Comparison of ENCODE assay signal across 8 cellular contexts in the genomic region with DNA sequence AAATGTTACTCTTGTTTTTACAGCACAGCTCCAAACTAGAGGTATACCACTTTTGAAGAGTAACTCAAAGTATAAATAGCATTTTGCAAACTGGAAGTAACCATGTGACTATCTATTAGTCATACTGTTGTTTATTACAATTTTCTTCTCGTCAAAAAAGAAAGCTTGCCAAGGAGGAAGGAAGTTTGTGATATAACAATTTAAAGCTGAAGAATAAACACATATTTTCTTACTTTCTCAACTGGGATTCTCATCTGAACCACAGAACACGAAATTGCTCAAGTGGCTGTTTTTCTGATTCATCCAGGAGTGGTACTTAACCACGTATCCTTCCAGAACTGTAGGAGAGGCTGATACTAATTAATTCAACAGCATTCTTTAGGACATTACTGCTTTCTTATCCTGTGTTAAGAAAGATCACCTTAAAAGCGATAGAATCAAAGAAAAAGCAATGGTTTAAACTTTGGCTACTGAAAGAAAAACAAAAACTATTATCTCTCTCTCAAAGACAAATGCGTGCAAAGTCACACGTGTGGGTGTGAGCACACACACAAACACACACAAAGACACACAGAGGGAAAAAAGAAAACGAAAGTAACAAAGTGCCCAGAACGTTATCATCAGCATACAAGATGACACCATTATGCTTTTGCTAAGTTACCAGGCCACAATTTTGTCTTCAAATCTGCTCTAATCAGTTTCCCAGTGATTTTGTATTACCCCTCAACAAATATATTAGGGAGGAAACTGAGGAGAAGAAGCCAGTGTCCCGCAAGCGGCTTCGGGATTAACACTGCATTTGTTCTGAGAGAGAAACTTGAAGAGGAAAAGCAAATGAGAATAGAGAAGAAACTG. TPM values are rescaled to one million over a fixed set of nuclear protein-coding genes. Genes with fewer than 3 reads are reported as not detected.
A peak's percentile ranks its signal among the peaks of the same experiment; 100 is the strongest.
DNase-seq lines count a peak whose midpoint lies in the region; ATAC-seq and TF ChIP-seq lines count a peak whose summit lies in the region.

A gene (minus strand): TSS at position 48 of the 855 bp plus-strand sequence.

- ATAC-seq in HG03469 (IDR thresholded peaks at IDR 0.05; ENCODE audit: unreplicated experiment): no peak

- intact Hi-C loops in activated CD4-positive, alpha-beta memory T cell treated with anti-CD3 and anti-CD28 coated beads for 36 hours (cut with micrococcal nuclease): loop anchor here (1.0 to 10.0 kb wide), 8 partner anchors 55 to 745 kb away; a partner anchor contains a TSS

- POLR2A ChIA-PET in activated CD4-positive, alpha-beta memory T cell treated with anti-CD3 and anti-CD28 coated beads for 36 hours (lab: Charles Lee): interaction anchor here (0.7 to 6.3 kb wide), 6 partner anchors 12 to 222 kb away, joined by 4 to 214 read pairs (median 4); a partner anchor contains a TSS

- H3K4me1 Mint-ChIP-seq in activated CD4-positive, alpha-beta memory T cell treated with anti-CD3 and anti-CD28 coated beads for 36 hours (ENCODE audit: low read depth): peaks cover 19% of the 10 kb centered on the region

- peaks cover 2% of the 10 kb centered on the region for H3K36me3 Mint-ChIP-seq in activated CD4-positive, alpha-beta memory T cell treated with anti-CD3 and anti-CD28 coated beads for 36 hours

- H3K4me3 Mint-ChIP-seq in activated CD4-positive, alpha-beta memory T cell treated with anti-CD3 and anti-CD28 coated beads for 36 hours: peak within 1 kb of the TSS; percentile 82

- peak within 1 kb of the TSS; percentile 58 for H3K27ac ChIP-seq in parathyroid adenoma
- H3K27ac ChIP-seq in SJCRH30: no peak within 1 kb of the TSS

- CTCF ChIA-PET in activated CD4-positive, alpha-beta memory T cell treated with anti-CD3 and anti-CD28 coated beads for 36 hours (lab: Charles Lee): interaction anchor here (1.0 to 3.7 kb wide), 7 partner anchors 55 to 127 kb away, joined by 3 to 23 read pairs (median 10); no protein-coding TSS in a partner anchor

- DNase-seq in activated CD4-positive, alpha-beta T cell treated with anti-CD3 and anti-CD28 coated beads for 4 hours: peak; percentile 16 to 30
- no peak for DNase-seq in activated CD4-positive, alpha-beta T cell treated with anti-CD3 and anti-CD28 coated beads for 1 hour
- DNase-seq in HPDE6-E6E7 (ENCODE audit: extremely low spot score): peak; percentile 22
- DNase-seq in activated CD4-positive, alpha-beta memory T cell treated with anti-CD3 and anti-CD28 coated beads for 36 hours: peak; percentile 41
- peak; percentile 79 for DNase-seq in fibroblast of peridontal ligament (ENCODE audit: extremely low read depth)
- no peak for DNase-seq in SJCRH30

- H3K27ac Mint-ChIP-seq in activated CD4-positive, alpha-beta memory T cell treated with anti-CD3 and anti-CD28 coated beads for 36 hours: peak within 1 kb of the TSS; percentile 93

- peak within 1 kb of the TSS; percentile 45 for H2AFZ ChIP-seq in parathyroid adenoma

- TF ChIP-seq CTCF in parathyroid adenoma (IDR thresholded peaks at IDR 0.05): no peak

- H3K36me3 ChIP-seq in parathyroid adenoma (ENCODE audit: control insufficient read depth, insufficient read depth, low read length) (no peaks in the 10 kb centered on the region), SJCRH30 (no peaks in the 10 kb centered on the region)

- H3K9me3 ChIP-seq in parathyroid adenoma (ENCODE audit: control insufficient read depth, low read length) (no peaks in the 10 kb centered on the region), SJCRH30 (replicated peaks) (no peaks in the 10 kb centered on the region)

- H3K4me3 ChIP-seq in parathyroid adenoma (ENCODE audit: low read depth, low read length) (peak within 1 kb of the TSS; percentile 42), SJCRH30 (no peak within 1 kb of the TSS)

- peak within 1 kb of the TSS; percentile 65 for H3K4me2 ChIP-seq in parathyroid adenoma (ENCODE audit: low read length)

- H3K4me1 ChIP-seq in parathyroid adenoma (no peaks in the 10 kb centered on the region), SJCRH30 (peaks cover 4% of the 10 kb centered on the region; the same call in 1 of the 2 replicates)

- H3K9me3 Mint-ChIP-seq in activated CD4-positive, alpha-beta memory T cell treated with anti-CD3 and anti-CD28 coated beads for 36 hours: no peaks in the 10 kb centered on the region

- H3K79me2 ChIP-seq in parathyroid adenoma: no peaks in the 10 kb centered on the region

- no peak within 1 kb of the TSS for H3K9ac ChIP-seq in parathyroid adenoma

- H3K27me3 Mint-ChIP-seq in activated CD4-positive, alpha-beta memory T cell treated with anti-CD3 and anti-CD28 coated beads for 36 hours: no peaks in the 10 kb centered on the region

- H3K27me3 ChIP-seq in parathyroid adenoma (ENCODE audit: control insufficient read depth, insufficient read depth, low read length): no peaks in the 10 kb centered on the region
- peaks cover 3% of the 10 kb centered on the region; the same call in 1 of the 2 replicates for H3K27me3 ChIP-seq in SJCRH30

RNA-seq across cellular contexts. Expression of the gene that starts here (rescaled TPM):
- 10 to 100 TPM; 12.6 to 13.7 TPM for total RNA-seq in activated CD4-positive, alpha-beta memory T cell treated with anti-CD3 and anti-CD28 coated beads for 36 hours
- not detected in 2 replicates for total RNA-seq in SJCRH30 (2014; rRNA removed; shearing (Covaris generic))

Comparison
In these comparisons a context has a peak if more than half of its experiments do, and no peak if none do; other contexts are left out.
1. RNA of the gene that starts here (total RNA-seq): 12.6 to 13.7 TPM in activated CD4-positive, alpha-beta memory T cell treated with anti-CD3 and anti-CD28 coated beads for 36 hours; not detected in SJCRH30; every median in the first group is over 10 times any median in the second.
2. DNase-seq: peak in activated CD4-positive, alpha-beta T cell treated with anti-CD3 and anti-CD28 coated beads for 4 hours (2 of 2), HPDE6-E6E7 (single experiment), activated CD4-positive, alpha-beta memory T cell treated with anti-CD3 and anti-CD28 coated beads for 36 hours (single experiment) and fibroblast of peridontal ligament (single experiment); none in activated CD4-positive, alpha-beta T cell treated with anti-CD3 and anti-CD28 coated beads for 1 hour (single experiment) and SJCRH30 (0 of 2).